Comparison of ENCODE assay signal across 9 cellular contexts in the genomic region with DNA sequence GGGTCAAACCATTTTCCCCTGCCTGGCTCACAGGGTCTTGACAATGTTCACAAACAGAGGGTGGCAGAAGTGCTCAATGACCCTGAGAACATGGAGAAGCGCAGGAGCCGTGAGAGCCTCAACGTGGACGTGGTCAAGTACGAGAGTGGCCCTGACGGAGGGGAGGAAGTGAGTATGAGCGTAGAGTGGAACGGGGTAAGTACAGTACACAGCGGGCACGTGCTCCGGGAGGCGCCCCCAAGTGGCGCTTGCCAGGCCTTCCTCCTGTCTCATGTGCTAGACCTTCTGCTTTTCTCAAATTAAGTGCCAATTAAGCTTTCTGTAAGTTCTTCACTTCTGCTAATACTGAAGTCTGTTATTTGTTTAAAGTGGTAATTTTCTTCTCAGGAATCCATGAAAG. TPM values are rescaled to one million over a fixed set of nuclear protein-coding genes. Genes with fewer than 3 reads are reported as not detected.
DNase-seq lines count a peak whose midpoint lies in the region; ATAC-seq and TF ChIP-seq lines count a peak whose summit lies in the region.
"Had no signal": no experiment of that assay in that cellular context is flagged by ENCODE, and none has a peak within 500 bp of the region (broad histone marks: within the 10 kb centered on the region; RNA-seq: fewer than 3 reads in every experiment).

No MANE protein-coding gene starts in this region.

- H3K4me3 ChIP-seq in CD4-positive, CD25-positive, alpha-beta regulatory T cell (ENCODE audit: low read depth, low read length): no peak overlapping the region
- H3K4me3 ChIP-seq in cardiac muscle cell: no peak overlapping the region
- H3K4me3 ChIP-seq: ovary had no signal

- H3K27me3 Mint-ChIP-seq in CD4-positive, CD25-positive, alpha-beta regulatory T cell: no peaks in the 10 kb centered on the region
- no peaks in the 10 kb centered on the region for H3K27me3 Mint-ChIP-seq in activated T-cell treated with anti-CD3 and anti-CD28 coated beads, Interleukin-2, amount 50 U/mL, for 4 hours (ENCODE audit: low read depth)

- H3K36me3 ChIP-seq in CD4-positive, CD25-positive, alpha-beta regulatory T cell (ENCODE audit: control insufficient read depth, insufficient read depth, low read length): peaks cover 91% of the 10 kb centered on the region
- peaks cover 42% of the 10 kb centered on the region for H3K36me3 ChIP-seq in cardiac muscle cell
- H3K36me3 ChIP-seq: ovary had no signal

- no peaks in the 10 kb centered on the region for H3K9me3 ChIP-seq in CD4-positive, CD25-positive, alpha-beta regulatory T cell (ENCODE audit: control insufficient read depth in 2 of 2, low read length in 2 of 2)
- no peaks in the 10 kb centered on the region for H3K9me3 ChIP-seq in cardiac muscle cell (ENCODE audit: low read depth)
- H3K9me3 ChIP-seq: ovary had no signal

- peaks cover 45% of the 10 kb centered on the region for H3K36me3 Mint-ChIP-seq in CD4-positive, CD25-positive, alpha-beta regulatory T cell
- peaks cover 28% of the 10 kb centered on the region for H3K36me3 Mint-ChIP-seq in activated T-cell treated with anti-CD3 and anti-CD28 coated beads, Interleukin-2, amount 50 U/mL, for 4 hours (ENCODE audit: insufficient read depth)

- no peak overlapping the region for H3K4me3 Mint-ChIP-seq in CD4-positive, CD25-positive, alpha-beta regulatory T cell
- no peak overlapping the region for H3K4me3 Mint-ChIP-seq in activated T-cell treated with anti-CD3 and anti-CD28 coated beads, Interleukin-2, amount 50 U/mL, for 4 hours

- TF ChIP-seq CTCF in GM20000 (IDR thresholded peaks at IDR 0.05; ENCODE audit: extremely low read depth, missing control alignments) (peak; percentile 49), cardiac muscle cell (IDR thresholded peaks at IDR 0.05; ENCODE audit: low read depth, low read length) (peak; percentile 45)

- H3K9me3 Mint-ChIP-seq in CD4-positive, CD25-positive, alpha-beta regulatory T cell: no peaks in the 10 kb centered on the region
- H3K9me3 Mint-ChIP-seq in activated T-cell treated with anti-CD3 and anti-CD28 coated beads, Interleukin-2, amount 50 U/mL, for 4 hours: no peaks in the 10 kb centered on the region

- H3K4me1 ChIP-seq in CD4-positive, CD25-positive, alpha-beta regulatory T cell (ENCODE audit: control insufficient read depth, insufficient read depth, low read length, poor library complexity, severe bottlenecking): no peaks in the 10 kb centered on the region
- H3K4me1 ChIP-seq in cardiac muscle cell (ENCODE audit: low read depth): peaks cover 17% of the 10 kb centered on the region

- no peak overlapping the region for H3K27ac ChIP-seq in CD4-positive, CD25-positive, alpha-beta regulatory T cell (ENCODE audit: insufficient read depth, low read length, poor library complexity, severe bottlenecking)
- no peak overlapping the region for H3K27ac ChIP-seq in cardiac muscle cell
- H3K27ac ChIP-seq: ovary had no signal

- peak in 2 of 3 donors; percentile 29 to 48 for DNase-seq in CD4-positive, CD25-positive, alpha-beta regulatory T cell
- DNase-seq in GM20000 (ENCODE audit: low spot score): peak; percentile 82
- DNase-seq in NCI-H524 (lab: John Stamatoyannopoulos, UW): peak; percentile 34 to 72
- DNase-seq in activated T-cell treated with anti-CD3 and anti-CD28 coated beads, Interleukin-2, amount 50 U/mL, for 4 hours: peak; percentile 32
- peak; percentile 16 to 38 for DNase-seq in cardiac muscle cell (ENCODE audit: low read depth in 1 of 2, low spot score in 1 of 2)
- peak; percentile 41 for DNase-seq in stimulated activated CD4-positive, alpha-beta T cell treated with anti-CD3 and anti-CD28 coated beads, Interleukin-4, amount 100 ng/mL, for 24 hours
- DNase-seq in Ammon's horn (ENCODE audit: low spot score): no peak

- no peaks in the 10 kb centered on the region for H3K27me3 ChIP-seq in CD4-positive, CD25-positive, alpha-beta regulatory T cell (ENCODE audit: control insufficient read depth, insufficient read depth, low read length)
- H3K27me3 ChIP-seq in cardiac muscle cell: no peaks in the 10 kb centered on the region
- H3K27me3 ChIP-seq: ovary had no signal

- ATAC-seq in CD4-positive, CD25-positive, alpha-beta regulatory T cell (ENCODE audit: low read depth in 2 of 2): peak; percentile 65 to 79
- ATAC-seq in activated T-cell treated with anti-CD3 and anti-CD28 coated beads, Interleukin-2, amount 50 U/mL, for 4 hours: peak; percentile 89 to 90
- no peak for ATAC-seq in HG03045 (IDR thresholded peaks at IDR 0.05; ENCODE audit: unreplicated experiment)

- H3K4me1 Mint-ChIP-seq in CD4-positive, CD25-positive, alpha-beta regulatory T cell: no peaks in the 10 kb centered on the region
- peaks cover 3% of the 10 kb centered on the region for H3K4me1 Mint-ChIP-seq in activated T-cell treated with anti-CD3 and anti-CD28 coated beads, Interleukin-2, amount 50 U/mL, for 4 hours (ENCODE audit: low read depth)

- peak overlapping the region in 1 of 3 donors; percentile 8 for H3K27ac Mint-ChIP-seq in CD4-positive, CD25-positive, alpha-beta regulatory T cell

RNA-seq across cellular contexts. Expression of gene XRCC3, which starts 35.9 kb away (rescaled TPM):
- total RNA-seq in CD4-positive, CD25-positive, alpha-beta regulatory T cell: 9.8 TPM
- 1 to 10 TPM; 3.0 to 4.7 (median 4.3) TPM for polyA plus RNA-seq in CD4-positive, CD25-positive, alpha-beta regulatory T cell
- total RNA-seq in activated T-cell treated with anti-CD3 and anti-CD28 coated beads, Interleukin-2, amount 50 U/mL, for 4 hours: 10 to 100 TPM; 60.6 to 74.0 (median 69.5) TPM
- total RNA-seq in cardiac muscle cell: 19.1 and 27.5 TPM in 2 replicates
- polyA plus RNA-seq in cardiac muscle cell: 12.1 and 15.8 TPM in 2 replicates

RNA-seq across cellular contexts. Expression of gene ZFYVE21, which starts 36.3 kb away (rescaled TPM):
- 13.7 TPM for total RNA-seq in CD4-positive, CD25-positive, alpha-beta regulatory T cell
- 10 to 100 TPM; 12.1 to 25.0 (median 16.1) TPM for polyA plus RNA-seq in CD4-positive, CD25-positive, alpha-beta regulatory T cell
- 10 to 100 TPM; 13.6 to 19.1 (median 13.7) TPM for total RNA-seq in activated T-cell treated with anti-CD3 and anti-CD28 coated beads, Interleukin-2, amount 50 U/mL, for 4 hours
- 118 and 135 TPM in 2 replicates for total RNA-seq in cardiac muscle cell
- polyA plus RNA-seq in cardiac muscle cell: 120 and 127 TPM in 2 replicates

RNA-seq across cellular contexts. Expression of gene KLC1, which starts 50.3 kb away (rescaled TPM):
- 217 TPM for total RNA-seq in CD4-positive, CD25-positive, alpha-beta regulatory T cell
- polyA plus RNA-seq in CD4-positive, CD25-positive, alpha-beta regulatory T cell: 10 to 100 TPM; 51.9 to 67.0 (median 64.7) TPM
- total RNA-seq in activated T-cell treated with anti-CD3 and anti-CD28 coated beads, Interleukin-2, amount 50 U/mL, for 4 hours: 100 to 1,000 TPM; 102 to 127 (median 110) TPM
- total RNA-seq in cardiac muscle cell: 252 and 365 TPM in 2 replicates
- 167 and 190 TPM in 2 replicates for polyA plus RNA-seq in cardiac muscle cell
